2 cellular contexts compared by ENCODE assay signal in genomic region chr4:121462660-121463261, GRCh38.
TF ChIP-seq lines count a peak whose summit lies in the region.

No MANE protein-coding gene starts in this region.

TF ChIP-seq in Ishikawa, 13 proteins besides CTCF, POLR2A, EP300 and RAD21 (continued from another document):
- TF ChIP-seq NFIC (IDR thresholded peaks at IDR 0.05), result no peak
- TF ChIP-seq REST (IDR thresholded peaks at IDR 0.05; ENCODE audit: low read depth), result no peak
TF ChIP-seq in Ishikawa: peak in this region for 0.

TF ChIP-seq in H1, 55 proteins besides CTCF, POLR2A, EP300 and RAD21 (continued from another document):
- TF ChIP-seq ZNF274 (IDR thresholded peaks at IDR 0.05; ENCODE audit: borderline replicate concordance, extremely low read depth, low read length) (no peak), KDM1A (IDR thresholded peaks at IDR 0.05; ENCODE audit: borderline replicate concordance, low read length) (no peak), CHD7 (IDR thresholded peaks at IDR 0.05; ENCODE audit: insufficient replicate concordance, low read length) (no peak), BRCA1 (IDR thresholded peaks at IDR 0.05; ENCODE audit: low read depth, low read length) (no peak)
